21 cellular contexts compared by ENCODE assay signal in the genomic region with DNA sequence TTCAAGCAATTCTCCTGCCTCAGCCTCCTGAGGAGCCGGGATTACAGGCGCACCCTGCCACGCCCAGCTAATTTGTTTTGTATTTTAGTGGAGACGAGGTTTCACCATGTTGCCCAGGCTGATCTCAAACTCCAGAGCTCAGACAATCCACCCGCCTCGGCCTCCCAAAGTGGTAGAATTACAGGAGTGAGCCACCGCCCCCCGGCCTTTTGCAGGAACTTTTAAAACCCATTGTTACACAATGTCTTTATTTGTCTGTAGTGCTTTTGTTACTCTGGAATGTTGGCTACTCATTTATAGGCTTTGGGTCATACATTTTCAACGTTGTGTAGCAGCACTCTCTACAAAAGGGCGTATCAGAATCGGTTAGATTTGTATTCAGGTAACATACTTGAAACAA.
"Had no signal": no experiment of that assay in that cellular context is flagged by ENCODE, and none has a peak within 500 bp of the region (broad histone marks: within the 10 kb centered on the region; RNA-seq: fewer than 3 reads in every experiment).

No MANE protein-coding gene starts in this region.

- DNase-seq: Kasumi-1, MM.1S, MV-4-11, NCI-H1048, NCI-H1105, NCI-H1417, NCI-H1436 treated with DMSO at 0.1 percent for 48 hours, NCI-H1694, NCI-H187 treated with DMSO at 0.1 percent for 48 hours, NCI-H2029 treated with DMSO at 0.1 percent for 48 hours, NCI-H2171 treated with DMSO at 0.1 percent for 48 hours, NCI-H345, NCI-H446 treated with DMSO at 0.1 percent for 48 hours, NCI-H510A treated with DMSO at 0.1 percent for 48 hours, NCI-H526, NCI-H82, SHP77 treated with DMSO at 0.1 percent for 48 hours had no signal

- FAIRE-seq: HepG2, K562 had no signal

- H3K27me3 Mint-ChIP-seq: IgD-negative memory B cell had no signal

- H3K27ac Mint-ChIP-seq: IgD-negative memory B cell had no signal

- H3K4me3 Mint-ChIP-seq: IgD-negative memory B cell had no signal

- H3K36me3 Mint-ChIP-seq: IgD-negative memory B cell had no signal

- ATAC-seq: K562, Panc1 had no signal
